1 cellular context compared by ENCODE assay signal in genomic region chr19:35171730-35172129, GRCh38.
TF ChIP-seq lines count a peak whose summit lies in the region.

No MANE protein-coding gene starts in this region.

TF ChIP-seq in HCT116, 20 proteins besides CTCF, POLR2A, EP300 and RAD21:
- no peak for TF ChIP-seq EZH2phosphoT487 (IDR thresholded peaks at IDR 0.05; ENCODE audit: borderline replicate concordance)
